35 cellular contexts compared by ENCODE assay signal in the genomic region with DNA sequence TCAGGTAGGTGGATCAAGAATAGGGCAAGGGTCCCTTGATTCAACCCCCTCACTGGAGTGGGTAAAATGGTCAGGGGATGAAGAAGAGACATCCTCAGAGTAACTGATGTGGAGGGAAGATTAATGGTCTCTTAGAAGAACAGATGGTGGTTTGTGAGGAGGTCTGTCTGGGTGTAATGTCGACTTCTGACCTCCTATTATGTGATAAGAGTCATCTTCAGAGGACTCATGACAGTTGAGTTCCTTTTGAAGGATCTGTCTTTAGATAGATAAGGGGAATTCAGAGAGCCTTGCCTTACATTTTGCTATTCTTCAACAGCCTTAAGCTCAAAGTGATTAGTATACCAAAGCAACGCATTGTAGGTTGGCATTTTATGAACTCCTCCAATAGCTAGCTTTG. TPM values are rescaled to one million over a fixed set of nuclear protein-coding genes. Genes with fewer than 3 reads are reported as not detected.
"Had no signal": no experiment of that assay in that cellular context is flagged by ENCODE, and none has a peak within 500 bp of the region (broad histone marks: within the 10 kb centered on the region; RNA-seq: fewer than 3 reads in every experiment).

No MANE protein-coding gene starts in this region.

- FAIRE-seq: bronchial epithelial cell had no signal

- H3K9me3 ChIP-seq: Peyer's patch, SJSA1, SK-N-SH had no signal

- H3K27ac ChIP-seq: Peyer's patch, SJSA1, WERI-Rb-1 had no signal

- H3K4me1 Mint-ChIP-seq: activated CD4-positive, alpha-beta T cell treated with anti-CD3 and anti-CD28 coated beads, Interleukin-2, amount 10 ng/mL, durations not matched to agents 24 days and 14 days; brain; T-helper 17 cell had no signal

- H3K27ac Mint-ChIP-seq: activated CD4-positive, alpha-beta T cell treated with anti-CD3 and anti-CD28 coated beads, Interleukin-2, amount 10 ng/mL, durations not matched to agents 24 days and 14 days; activated CD8-positive, alpha-beta T cell treated with anti-CD3 and anti-CD28 coated beads, Interleukin-2, amount 10 ng/mL, durations not matched to agents 7 days and 5 days; activated naive CD4-positive, alpha-beta T cell treated with anti-CD3 and anti-CD28 coated beads for 36 hours; activated naive CD4-positive, alpha-beta T cell treated with anti-CD3 and anti-CD28 coated beads, Interleukin-2, amount 50 U/mL, for 72 hours; activated T-cell treated with anti-CD3 and anti-CD28 coated beads, Interleukin-2, amount 50 U/mL, for 24 hours; activated T-helper 1 cell treated with anti-CD3 and anti-CD28 coated beads, Interleukin-12 subunit alpha, Interleukin-12 subunit beta, Interleukin-2, Interleukin-4 antibody, amounts not matched to agents 30 ng/mL and 10 ng/mL and 1 ng/mL, durations not matched to agents 14 hours and 24 hours and 36 hours; brain; T-cell; T-helper 17 cell had no signal

- H3K36me3 Mint-ChIP-seq: brain, T-cell had no signal

- H3K4me2 ChIP-seq: SK-N-SH had no signal

- H3K4me1 ChIP-seq: Peyer's patch, SJSA1 had no signal

- H3K9me3 Mint-ChIP-seq: activated naive CD4-positive, alpha-beta T cell treated with anti-CD3 and anti-CD28 coated beads for 36 hours; activated naive CD4-positive, alpha-beta T cell treated with anti-CD3 and anti-CD28 coated beads, Interleukin-2, amount 50 U/mL, for 72 hours; activated T-helper 1 cell treated with anti-CD3 and anti-CD28 coated beads, Interleukin-12 subunit alpha, Interleukin-12 subunit beta, Interleukin-2, Interleukin-4 antibody, amounts not matched to agents 30 ng/mL and 10 ng/mL and 1 ng/mL, durations not matched to agents 14 hours and 24 hours and 36 hours; T-cell had no signal

- H3K4me3 ChIP-seq: Peyer's patch, SJSA1 had no signal

- DNase-seq: activated CD4-positive, alpha-beta T cell treated with anti-CD3 and anti-CD28 coated beads, Interleukin-2, amount 10 ng/mL, durations not matched to agents 24 days and 14 days; activated CD4-positive, alpha-beta T cell treated with anti-CD3 and anti-CD28 coated beads, Interleukin-2, amount 50 U/mL, for 4 hours; activated CD8-positive, alpha-beta T cell treated with anti-CD3 and anti-CD28 coated beads, Interleukin-2, amount 10 ng/mL, durations not matched to agents 7 days and 5 days; activated gamma-delta T cell treated with Interleukin-2 at 50 U/mL for 16 hours; activated naive CD4-positive, alpha-beta T cell treated with anti-CD3 and anti-CD28 coated beads for 36 hours; activated T-cell treated with anti-CD3 and anti-CD28 coated beads, Interleukin-2, amount 50 U/mL, for 24 hours; anterior cingulate cortex; caudate nucleus; cerebellar nuclear complex; NCI-H1092 treated with DMSO at 0.1 percent for 48 hours; NCI-H1417; NCI-H146; NCI-H187; NCI-H2029 treated with DMSO at 0.1 percent for 48 hours; NCI-H2107; NCI-H2171; NCI-H446; NCI-H510A treated with DMSO at 0.1 percent for 48 hours; NCI-H526 treated with DMSO at 0.1 percent for 48 hours; NCI-H774; PC-3; Peyer's patch; RPMI8226; SHP77 treated with DMSO at 0.1 percent for 48 hours; SK-N-SH; T-cell; T-helper 17 cell; T-helper 9 cell; WERI-Rb-1 had no signal

- H3K4me3 Mint-ChIP-seq: activated CD4-positive, alpha-beta T cell treated with anti-CD3 and anti-CD28 coated beads, Interleukin-2, amount 10 ng/mL, durations not matched to agents 24 days and 14 days; activated CD8-positive, alpha-beta T cell treated with anti-CD3 and anti-CD28 coated beads, Interleukin-2, amount 10 ng/mL, durations not matched to agents 7 days and 5 days; activated naive CD4-positive, alpha-beta T cell treated with anti-CD3 and anti-CD28 coated beads for 36 hours; activated T-cell treated with anti-CD3 and anti-CD28 coated beads, Interleukin-2, amount 50 U/mL, for 24 hours; activated T-helper 1 cell treated with anti-CD3 and anti-CD28 coated beads, Interleukin-12 subunit alpha, Interleukin-12 subunit beta, Interleukin-2, Interleukin-4 antibody, amounts not matched to agents 30 ng/mL and 10 ng/mL and 1 ng/mL, durations not matched to agents 14 hours and 24 hours and 36 hours; brain; T-cell; T-helper 17 cell had no signal

- ATAC-seq: activated CD8-positive, alpha-beta T cell treated with anti-CD3 and anti-CD28 coated beads, Interleukin-2, amount 10 ng/mL, durations not matched to agents 7 days and 5 days; activated naive CD4-positive, alpha-beta T cell treated with anti-CD3 and anti-CD28 coated beads, Interleukin-2, amount 50 U/mL, for 72 hours; PC-3; T-cell; T-helper 17 cell had no signal

RNA-seq across cellular contexts. Expression of a gene that starts 27.1 kb away (rescaled TPM):
- total RNA-seq: activated CD4-positive, alpha-beta T cell treated with anti-CD3 and anti-CD28 coated beads, Interleukin-2, amount 10 ng/mL, durations not matched to agents 24 days and 14 days; activated CD8-positive, alpha-beta T cell treated with anti-CD3 and anti-CD28 coated beads, Interleukin-2, amount 10 ng/mL, durations not matched to agents 7 days and 5 days; activated naive CD4-positive, alpha-beta T cell treated with anti-CD3 and anti-CD28 coated beads for 36 hours; activated naive CD4-positive, alpha-beta T cell treated with anti-CD3 and anti-CD28 coated beads, Interleukin-2, amount 50 U/mL, for 72 hours; activated T-helper 1 cell treated with anti-CD3 and anti-CD28 coated beads, Interleukin-12 subunit alpha, Interleukin-12 subunit beta, Interleukin-2, Interleukin-4 antibody, amounts not matched to agents 30 ng/mL and 10 ng/mL and 1 ng/mL, durations not matched to agents 14 hours and 24 hours and 36 hours; bronchial epithelial cell; M059J; PC-3; Peyer's patch; SJSA1; T-cell; T-helper 17 cell had no signal
